9 cellular contexts compared by ENCODE assay signal in the genomic region with DNA sequence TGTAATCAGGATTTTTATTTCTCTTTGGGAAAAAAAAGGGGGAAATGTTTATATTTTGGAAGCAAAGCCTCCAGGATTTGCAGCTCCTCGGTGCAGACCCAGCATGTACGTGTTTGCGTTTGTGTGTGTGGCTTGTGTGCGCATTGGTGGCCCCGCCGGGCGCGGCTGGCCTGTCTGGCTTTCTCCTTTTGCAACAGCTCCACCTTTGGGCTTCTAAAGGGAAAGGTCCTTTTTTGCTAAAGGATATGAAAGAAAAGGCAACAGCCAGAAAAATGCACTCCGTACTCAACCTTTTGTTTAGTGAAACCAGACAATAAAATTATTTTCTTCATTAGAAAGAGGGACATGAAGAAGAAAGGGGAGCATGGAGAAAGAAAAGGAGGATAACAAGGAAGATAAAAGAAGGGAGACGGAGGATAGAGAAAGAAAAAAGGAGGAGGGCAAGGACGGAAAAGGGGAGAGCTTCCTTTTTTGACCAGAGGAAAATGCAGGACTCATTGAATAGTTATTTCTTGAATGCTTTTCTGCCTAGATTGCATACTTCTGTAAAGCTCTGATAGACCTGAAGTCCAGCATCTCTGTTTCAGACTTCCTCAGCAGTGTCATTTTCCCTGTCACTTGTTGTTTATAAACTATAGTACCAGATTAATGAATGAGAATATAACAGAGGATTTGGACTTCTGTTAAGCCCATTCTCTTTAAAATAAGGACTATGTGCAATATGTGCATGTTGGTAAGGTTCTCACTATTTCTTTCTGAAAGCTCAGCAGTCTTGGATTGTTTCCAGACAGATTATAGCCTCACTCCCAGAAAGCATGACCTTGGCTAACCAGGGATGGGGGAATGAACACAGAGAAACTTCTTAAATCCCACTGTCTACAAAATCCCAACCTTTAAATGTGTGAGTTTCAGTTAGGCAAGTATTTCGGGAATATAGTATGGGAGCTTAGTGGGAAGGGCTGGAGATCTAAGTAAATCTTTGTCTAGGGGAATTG.
DNase-seq lines count a peak whose midpoint lies in the region; ATAC-seq, FAIRE-seq and TF ChIP-seq lines count a peak whose summit lies in the region.
"Had no signal": no experiment of that assay in that cellular context is flagged by ENCODE, and none has a peak within 500 bp of the region (broad histone marks: within the 10 kb centered on the region; RNA-seq: fewer than 3 reads in every experiment).

No MANE protein-coding gene starts in this region.

- FAIRE-seq in keratinocyte (lab: Jason Lieb, UNC) = no peak

- H3K36me3 ChIP-seq in body of pancreas (replicated peaks in 1 of 2; ENCODE audit: insufficient read depth in 1 of 2, low read depth in 2 of 2) (no peaks in the 10 kb centered on the region), keratinocyte (ENCODE audit: control insufficient read depth in 2 of 2, extremely low read depth in 1 of 2, insufficient read depth in 2 of 2, low read length in 2 of 2) (no peaks in the 10 kb centered on the region)

- peaks cover 15% of the 10 kb centered on the region for H3K4me1 Mint-ChIP-seq in type B pancreatic cell (ENCODE audit: unreplicated experiment)

- peak overlapping the region; percentile 79 for H3K4me3 Mint-ChIP-seq in type B pancreatic cell

- no peaks in the 10 kb centered on the region for H3K9me1 ChIP-seq in keratinocyte (ENCODE audit: control insufficient read depth, extremely low read depth, insufficient read depth, low read length)

- H3K36me3 Mint-ChIP-seq in type B pancreatic cell = no peaks in the 10 kb centered on the region

- peak in 6 of 7 experiments; percentile 9 to 56 (median 42) for TF ChIP-seq CTCF in body of pancreas (IDR thresholded peaks at IDR 0.05)
- TF ChIP-seq CTCF in keratinocyte (optimal IDR thresholded peaks at IDR 0.05 in 1 of 3, IDR thresholded peaks at IDR 0.05 in 1 of 3, conservative IDR thresholded peaks at IDR 0.05 in 1 of 3; ENCODE audit: extremely low read depth in 1 of 3, insufficient read depth in 2 of 3, low read length in 3 of 3) = peak; percentile 64 to 74 (median 74)
- peak; percentile 83 for TF ChIP-seq CTCF in type B pancreatic cell (conservative IDR thresholded peaks at IDR 0.05)

- TF ChIP-seq POLR2A in body of pancreas (IDR thresholded peaks at IDR 0.05) = no peak

- intact Hi-C loops in body of pancreas (cut with DNase I) = no loop called here

- H3K9me3 Mint-ChIP-seq in type B pancreatic cell = no peaks in the 10 kb centered on the region

- H2AFZ ChIP-seq in keratinocyte (ENCODE audit: control insufficient read depth, low read length) = peak overlapping the region; percentile 45

- H3K4me1 ChIP-seq in body of pancreas = peaks cover 5% of the 10 kb centered on the region
- no peaks in the 10 kb centered on the region for H3K4me1 ChIP-seq in keratinocyte (ENCODE audit: control insufficient read depth, extremely low read depth, insufficient read depth, low read length)

- WGBS in body of pancreas, 2 donors = 4 to 7% methylated on average over 12 of the region's 12 CpGs

- H3K9ac ChIP-seq in keratinocyte (ENCODE audit: control insufficient read depth, extremely low read depth, insufficient read depth, low read length) = no peak overlapping the region

- dilution Hi-C loops in keratinocyte (cut with MboI; ENCODE audit: extremely low pct_ligation_motif_present, low sequenced_read_pairs) = no loop called here

- H3K79me2 ChIP-seq in keratinocyte (ENCODE audit: control insufficient read depth, insufficient read depth, low read length) = no peaks in the 10 kb centered on the region

- no peaks in the 10 kb centered on the region for H4K20me1 ChIP-seq in keratinocyte (ENCODE audit: control insufficient read depth, extremely low read depth, insufficient read depth, low read length)

- H3K27ac Mint-ChIP-seq in type B pancreatic cell = peak overlapping the region; percentile 44

- ATAC-seq in HG03432 (IDR thresholded peaks at IDR 0.05; ENCODE audit: unreplicated experiment) (peak; percentile 65), body of pancreas (peak; percentile 47), HG02970 (IDR thresholded peaks at IDR 0.05; ENCODE audit: low FRiP score, unreplicated experiment) (no peak)

- H3K9me3 ChIP-seq in body of pancreas = no peaks in the 10 kb centered on the region
- H3K9me3 ChIP-seq in keratinocyte (ENCODE audit: control insufficient read depth, low read depth, low read length) = no peaks in the 10 kb centered on the region

- H3K27me3 Mint-ChIP-seq in type B pancreatic cell = peaks cover 4% of the 10 kb centered on the region

- H3K27me3 ChIP-seq in body of pancreas (no peaks in the 10 kb centered on the region), keratinocyte (ENCODE audit: control insufficient read depth, extremely low read depth, insufficient read depth, low read length) (no peaks in the 10 kb centered on the region)

- DNase-seq in EH (ENCODE audit: low read depth) (peak; percentile 43), NCI-H446 (lab: John Stamatoyannopoulos, UW) (peak; percentile 31 to 82), body of pancreas (peak; percentile 14 to 48 (median 24)), keratinocyte (ENCODE audit: low read depth, low spot score) (no peak), type B pancreatic cell (ENCODE audit: extremely low spot score, unreplicated experiment) (peak; percentile 74)
- no peak for DNase-seq in central memory CD4-positive, alpha-beta T cell

- no peak overlapping the region for H3K4me3 ChIP-seq in body of pancreas
- H3K4me3 ChIP-seq in keratinocyte (ENCODE audit: control insufficient read depth in 2 of 3, extremely low read depth in 1 of 3, insufficient read depth in 2 of 3, low read depth in 1 of 3, low read length in 3 of 3) = peak overlapping the region in 1 of 3 experiments; percentile 15
- H3K4me3 ChIP-seq: SK-N-MC had no signal

- H3K4me2 ChIP-seq in keratinocyte (ENCODE audit: control insufficient read depth, extremely low read depth, insufficient read depth, low read depth, low read length) = peak overlapping the region; percentile 33

- H3K27ac ChIP-seq in body of pancreas (no peak overlapping the region), keratinocyte (ENCODE audit: control insufficient read depth, insufficient read depth, low read length) (no peak overlapping the region)
- H3K27ac ChIP-seq: SK-N-MC had no signal

Comparison
In these comparisons a context has a peak if more than half of its experiments do, and no peak if none do; other contexts are left out.
1. DNase-seq: peak in EH (single experiment), NCI-H446 (2 of 2), body of pancreas (4 of 4) and type B pancreatic cell (single experiment); none in keratinocyte (single experiment) and central memory CD4-positive, alpha-beta T cell (single experiment).
2. Peak in every context shown above with its lines, with median percentiles within 50 percentile points of each other: CTCF ChIP-seq.